7 cellular contexts compared by ENCODE assay signal in the genomic region with DNA sequence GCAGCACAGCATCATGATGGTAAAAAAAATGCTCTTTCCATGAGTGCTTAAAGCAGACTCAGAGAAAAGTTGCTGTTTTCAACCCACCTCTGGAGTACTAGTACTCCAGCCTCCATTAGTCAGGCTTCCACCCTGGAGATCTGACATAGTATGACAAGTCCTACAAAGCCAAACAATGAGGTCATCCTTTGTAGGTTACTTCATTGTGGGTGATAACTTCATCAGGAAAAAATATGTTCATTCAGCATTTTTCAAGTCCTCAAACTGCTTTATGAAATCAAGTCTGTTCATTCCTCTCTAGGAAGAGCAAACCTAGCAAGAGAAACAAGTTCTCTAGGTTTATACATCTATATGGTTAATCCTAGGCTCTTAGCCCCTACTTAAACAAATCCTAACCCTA. TPM values are rescaled to one million over a fixed set of nuclear protein-coding genes. Genes with fewer than 3 reads are reported as not detected.
A peak's percentile ranks its signal among the peaks of the same experiment; 100 is the strongest.
DNase-seq lines count a peak whose midpoint lies in the region; ATAC-seq, FAIRE-seq and TF ChIP-seq lines count a peak whose summit lies in the region.
"Not testable (repeated sequence)": the region's sequence is repeated elsewhere in the genome, so short reads cannot be mapped to it uniquely, and the experiment has no call there.

No MANE protein-coding gene starts in this region.

- H4K20me1 ChIP-seq in GM23248 (ENCODE audit: insufficient read depth) = not testable (repeated sequence)

- not testable (repeated sequence) for H3F3A ChIP-seq in GM23248 (ENCODE audit: insufficient read depth)

- TF ChIP-seq CTCF in RWPE2 (IDR thresholded peaks at IDR 0.05; ENCODE audit: poor library complexity, severe bottlenecking); bronchial epithelial cell (IDR thresholded peaks at IDR 0.05; ENCODE audit: insufficient read depth, low read length, severe bottlenecking); fibroblast of mammary gland (conservative IDR thresholded peaks at IDR 0.05; ENCODE audit: control insufficient read depth, insufficient read depth, low read depth, low read length): not testable (repeated sequence)

- not testable (repeated sequence) for H3K9me2 ChIP-seq in GM23248 (ENCODE audit: insufficient read depth)

- not testable (repeated sequence) for H3K4me1 Mint-ChIP-seq in activated naive CD8-positive, alpha-beta T cell treated with anti-CD3 and anti-CD28 coated beads, Interleukin-2, amount 50 U/mL, for 24 hours; stimulated activated effector memory CD8-positive, alpha-beta T cell treated with anti-CD3 and anti-CD28 coated beads, Interleukin-12 subunit alpha, Interleukin-12 subunit beta, amount 100 ng/mL, for 72 hours

- H3K27me3 Mint-ChIP-seq in activated naive CD8-positive, alpha-beta T cell treated with anti-CD3 and anti-CD28 coated beads, Interleukin-2, amount 50 U/mL, for 24 hours = not testable (repeated sequence)

- not testable (repeated sequence) for H3K9me3 ChIP-seq in GM23248 (ENCODE audit: low read depth); RWPE2 (ENCODE audit: severe bottlenecking)

- DNase-seq in GM23248 (peak; percentile 38), bronchial epithelial cell (ENCODE audit: low read depth) (peak; percentile 78), fibroblast of mammary gland (ENCODE audit: low read depth) (peak; percentile 27), kidney tubule cell (ENCODE audit: low spot score) (peak; percentile 2)
- DNase-seq in RWPE2 (ENCODE audit: low spot score); activated naive CD8-positive, alpha-beta T cell treated with anti-CD3 and anti-CD28 coated beads, Interleukin-2, amount 50 U/mL, for 24 hours; stimulated activated effector memory CD8-positive, alpha-beta T cell treated with anti-CD3 and anti-CD28 coated beads, Interleukin-12 subunit alpha, Interleukin-12 subunit beta, amount 100 ng/mL, for 72 hours (ENCODE audit: low spot score in 2 of 2): not testable (repeated sequence)

- H3K27ac Mint-ChIP-seq in activated naive CD8-positive, alpha-beta T cell treated with anti-CD3 and anti-CD28 coated beads, Interleukin-2, amount 50 U/mL, for 24 hours; stimulated activated effector memory CD8-positive, alpha-beta T cell treated with anti-CD3 and anti-CD28 coated beads, Interleukin-12 subunit alpha, Interleukin-12 subunit beta, amount 100 ng/mL, for 72 hours: not testable (repeated sequence)

- not testable (repeated sequence) for H3K36me3 ChIP-seq in GM23248 (ENCODE audit: low read depth); RWPE2 (ENCODE audit: low read depth); bronchial epithelial cell (ENCODE audit: control insufficient read depth, insufficient read depth, low read length)

- H3K4me3 ChIP-seq in GM23248; RWPE2 (ENCODE audit: severe bottlenecking); bronchial epithelial cell (ENCODE audit: low read depth, low read length); fibroblast of mammary gland (ENCODE audit: control insufficient read depth, low read depth, low read length): not testable (repeated sequence)

- not testable (repeated sequence) for H3K79me2 ChIP-seq in GM23248 (ENCODE audit: insufficient read depth)

- H3K27me3 ChIP-seq in GM23248 (replicated peaks; ENCODE audit: insufficient read depth); RWPE2 (ENCODE audit: insufficient read depth, poor library complexity, severe bottlenecking); bronchial epithelial cell (ENCODE audit: control insufficient read depth, insufficient read depth, low read length): not testable (repeated sequence)

- not testable (repeated sequence) for H3K36me3 Mint-ChIP-seq in activated naive CD8-positive, alpha-beta T cell treated with anti-CD3 and anti-CD28 coated beads, Interleukin-2, amount 50 U/mL, for 24 hours (ENCODE audit: low read depth); stimulated activated effector memory CD8-positive, alpha-beta T cell treated with anti-CD3 and anti-CD28 coated beads, Interleukin-12 subunit alpha, Interleukin-12 subunit beta, amount 100 ng/mL, for 72 hours

- peak; percentile 77 for ATAC-seq in RWPE2 (ENCODE audit: low read depth)
- ATAC-seq in activated naive CD8-positive, alpha-beta T cell treated with anti-CD3 and anti-CD28 coated beads, Interleukin-2, amount 50 U/mL, for 24 hours = peak; percentile 43
- peak; percentile 96 for ATAC-seq in stimulated activated effector memory CD8-positive, alpha-beta T cell treated with anti-CD3 and anti-CD28 coated beads, Interleukin-12 subunit alpha, Interleukin-12 subunit beta, amount 100 ng/mL, for 72 hours

- in situ Hi-C loops in GM23248 (cut with MboI) = not testable (repeated sequence)

- H3K27ac ChIP-seq in GM23248; RWPE2 (ENCODE audit: poor library complexity, severe bottlenecking): not testable (repeated sequence)

- H2AFZ ChIP-seq in GM23248 = not testable (repeated sequence)

- not testable (repeated sequence) for H3K9ac ChIP-seq in GM23248

- not testable (repeated sequence) for H3K4me1 ChIP-seq in GM23248 (ENCODE audit: insufficient read depth); RWPE2 (ENCODE audit: insufficient read depth, poor library complexity, severe bottlenecking)

- not testable (repeated sequence) for FAIRE-seq in bronchial epithelial cell (lab: Jason Lieb, UNC)

- H3K9me3 Mint-ChIP-seq in activated naive CD8-positive, alpha-beta T cell treated with anti-CD3 and anti-CD28 coated beads, Interleukin-2, amount 50 U/mL, for 24 hours; stimulated activated effector memory CD8-positive, alpha-beta T cell treated with anti-CD3 and anti-CD28 coated beads, Interleukin-12 subunit alpha, Interleukin-12 subunit beta, amount 100 ng/mL, for 72 hours: not testable (repeated sequence)

- H3K4me3 Mint-ChIP-seq in activated naive CD8-positive, alpha-beta T cell treated with anti-CD3 and anti-CD28 coated beads, Interleukin-2, amount 50 U/mL, for 24 hours; stimulated activated effector memory CD8-positive, alpha-beta T cell treated with anti-CD3 and anti-CD28 coated beads, Interleukin-12 subunit alpha, Interleukin-12 subunit beta, amount 100 ng/mL, for 72 hours: not testable (repeated sequence)

- not testable (repeated sequence) for H3K4me2 ChIP-seq in GM23248 (ENCODE audit: unreplicated experiment)

RNA-seq across cellular contexts. Expression of a gene that starts 27.4 kb away (rescaled TPM):
- total RNA-seq in GM23248 (2014; rRNA removed; shearing (Covaris generic)) = 30.0 and 42.6 TPM in 2 replicates
- polyA plus RNA-seq in GM23248 (2016; fragmentation: Nextera tagmentation; extraction: Ambion mirVana) = 29.5 and 32.0 TPM in 2 replicates
- 23.7 and 26.5 TPM in 2 replicates for total RNA-seq in bronchial epithelial cell

Comparison
In these comparisons a context has a peak if more than half of its experiments do, and no peak if none do; other contexts are left out.
1. ATAC-seq: peak in every context shown above with its lines; median percentile 96 in stimulated activated effector memory CD8-positive, alpha-beta T cell treated with anti-CD3 and anti-CD28 coated beads, Interleukin-12 subunit alpha, Interleukin-12 subunit beta, amount 100 ng/mL, for 72 hours; 77 in RWPE2; 43 in activated naive CD8-positive, alpha-beta T cell treated with anti-CD3 and anti-CD28 coated beads, Interleukin-2, amount 50 U/mL, for 24 hours.